In the genomic region with DNA sequence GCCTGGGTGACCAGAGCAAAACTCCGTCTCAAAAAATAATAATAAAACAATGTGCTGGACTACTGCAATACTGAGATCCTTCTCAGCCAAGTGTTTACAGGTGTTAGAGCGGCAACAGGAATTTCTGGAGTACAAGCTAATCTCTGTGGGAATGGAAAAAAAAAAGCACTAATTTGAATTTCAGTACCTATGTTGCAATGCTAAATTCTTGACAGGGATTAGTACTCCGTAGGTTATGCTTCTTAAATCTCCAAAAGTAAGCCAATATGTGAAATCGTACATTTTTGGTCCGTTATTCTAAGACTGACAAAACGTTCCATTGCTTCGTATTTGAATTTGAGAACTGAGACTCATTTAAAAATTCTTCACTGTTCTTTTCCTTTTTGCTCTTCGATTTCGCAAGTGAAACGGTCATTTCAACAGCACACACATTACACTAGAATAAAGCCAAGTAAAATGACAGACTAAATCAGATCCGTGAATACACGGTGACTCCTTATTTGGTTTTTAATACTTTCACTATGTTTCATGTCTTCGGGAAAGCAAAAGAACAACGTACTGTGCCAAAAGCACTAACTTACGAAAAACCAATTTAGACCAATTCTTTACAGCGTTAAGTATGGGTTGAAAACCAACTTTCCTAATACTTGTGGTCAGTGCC, we compare ENCODE assay signal across 1 cellular context.
TF ChIP-seq lines count a peak whose summit lies in the region.

No MANE protein-coding gene starts in this region.

TF ChIP-seq in K562, 482 proteins besides CTCF, POLR2A, EP300 and RAD21 (continued from another document):
- TF ChIP-seq, protein P1, sequence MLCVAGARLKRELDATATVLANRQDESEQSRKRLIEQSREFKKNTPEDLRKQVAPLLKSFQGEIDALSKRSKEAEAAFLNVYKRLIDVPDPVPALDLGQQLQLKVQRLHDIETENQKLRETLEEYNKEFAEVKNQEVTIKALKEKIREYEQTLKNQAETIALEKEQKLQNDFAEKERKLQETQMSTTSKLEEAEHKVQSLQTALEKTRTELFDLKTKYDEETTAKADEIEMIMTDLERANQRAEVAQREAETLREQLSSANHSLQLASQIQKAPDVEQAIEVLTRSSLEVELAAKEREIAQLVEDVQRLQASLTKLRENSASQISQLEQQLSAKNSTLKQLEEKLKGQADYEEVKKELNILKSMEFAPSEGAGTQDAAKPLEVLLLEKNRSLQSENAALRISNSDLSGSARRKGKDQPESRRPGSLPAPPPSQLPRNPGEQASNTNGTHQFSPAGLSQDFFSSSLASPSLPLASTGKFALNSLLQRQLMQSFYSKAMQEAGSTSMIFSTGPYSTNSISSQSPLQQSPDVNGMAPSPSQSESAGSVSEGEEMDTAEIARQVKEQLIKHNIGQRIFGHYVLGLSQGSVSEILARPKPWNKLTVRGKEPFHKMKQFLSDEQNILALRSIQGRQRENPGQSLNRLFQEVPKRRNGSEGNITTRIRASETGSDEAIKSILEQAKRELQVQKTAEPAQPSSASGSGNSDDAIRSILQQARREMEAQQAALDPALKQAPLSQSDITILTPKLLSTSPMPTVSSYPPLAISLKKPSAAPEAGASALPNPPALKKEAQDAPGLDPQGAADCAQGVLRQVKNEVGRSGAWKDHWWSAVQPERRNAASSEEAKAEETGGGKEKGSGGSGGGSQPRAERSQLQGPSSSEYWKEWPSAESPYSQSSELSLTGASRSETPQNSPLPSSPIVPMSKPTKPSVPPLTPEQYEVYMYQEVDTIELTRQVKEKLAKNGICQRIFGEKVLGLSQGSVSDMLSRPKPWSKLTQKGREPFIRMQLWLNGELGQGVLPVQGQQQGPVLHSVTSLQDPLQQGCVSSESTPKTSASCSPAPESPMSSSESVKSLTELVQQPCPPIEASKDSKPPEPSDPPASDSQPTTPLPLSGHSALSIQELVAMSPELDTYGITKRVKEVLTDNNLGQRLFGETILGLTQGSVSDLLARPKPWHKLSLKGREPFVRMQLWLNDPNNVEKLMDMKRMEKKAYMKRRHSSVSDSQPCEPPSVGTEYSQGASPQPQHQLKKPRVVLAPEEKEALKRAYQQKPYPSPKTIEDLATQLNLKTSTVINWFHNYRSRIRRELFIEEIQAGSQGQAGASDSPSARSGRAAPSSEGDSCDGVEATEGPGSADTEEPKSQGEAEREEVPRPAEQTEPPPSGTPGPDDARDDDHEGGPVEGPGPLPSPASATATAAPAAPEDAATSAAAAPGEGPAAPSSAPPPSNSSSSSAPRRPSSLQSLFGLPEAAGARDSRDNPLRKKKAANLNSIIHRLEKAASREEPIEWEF (CRISPR knock-in tag; IDR thresholded peaks at IDR 0.05): no peak
- TF ChIP-seq TFAM (CRISPR knock-in tag; conservative IDR thresholded peaks at IDR 0.05): no peak
- TF ChIP-seq C11orf30 (IDR thresholded peaks at IDR 0.05; ENCODE audit: low read depth): no peak
- no peak for TF ChIP-seq LCOR (CRISPR knock-in tag; IDR thresholded peaks at IDR 0.05)
- TF ChIP-seq, protein P2, sequence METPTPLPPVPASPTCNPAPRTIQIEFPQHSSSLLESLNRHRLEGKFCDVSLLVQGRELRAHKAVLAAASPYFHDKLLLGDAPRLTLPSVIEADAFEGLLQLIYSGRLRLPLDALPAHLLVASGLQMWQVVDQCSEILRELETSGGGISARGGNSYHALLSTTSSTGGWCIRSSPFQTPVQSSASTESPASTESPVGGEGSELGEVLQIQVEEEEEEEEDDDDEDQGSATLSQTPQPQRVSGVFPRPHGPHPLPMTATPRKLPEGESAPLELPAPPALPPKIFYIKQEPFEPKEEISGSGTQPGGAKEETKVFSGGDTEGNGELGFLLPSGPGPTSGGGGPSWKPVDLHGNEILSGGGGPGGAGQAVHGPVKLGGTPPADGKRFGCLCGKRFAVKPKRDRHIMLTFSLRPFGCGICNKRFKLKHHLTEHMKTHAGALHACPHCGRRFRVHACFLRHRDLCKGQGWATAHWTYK (CRISPR knock-in tag; IDR thresholded peaks at IDR 0.05): no peak
- no peak for TF ChIP-seq SP1 (CRISPR knock-in tag; IDR thresholded peaks at IDR 0.05)
- TF ChIP-seq L3MBTL2 (IDR thresholded peaks at IDR 0.05): no peak
- 0 out of 4 replicates have a peak, but pooled peaks of 1 of the 2 experiments have one; percentile 27 for TF ChIP-seq ARNT (IDR thresholded peaks at IDR 0.05)
- TF ChIP-seq ZNF354B (CRISPR knock-in tag; IDR thresholded peaks at IDR 0.05): 0 out of 2 replicates have a peak, but pooled peaks have one; percentile 38
- TF ChIP-seq SLC30A9 (CRISPR knock-in tag; IDR thresholded peaks at IDR 0.05): no peak
- TF ChIP-seq NFATC3 (IDR thresholded peaks at IDR 0.05): no peak
- TF ChIP-seq MECOM (CRISPR knock-in tag; IDR thresholded peaks at IDR 0.05): no peak
- TF ChIP-seq, protein P3, sequence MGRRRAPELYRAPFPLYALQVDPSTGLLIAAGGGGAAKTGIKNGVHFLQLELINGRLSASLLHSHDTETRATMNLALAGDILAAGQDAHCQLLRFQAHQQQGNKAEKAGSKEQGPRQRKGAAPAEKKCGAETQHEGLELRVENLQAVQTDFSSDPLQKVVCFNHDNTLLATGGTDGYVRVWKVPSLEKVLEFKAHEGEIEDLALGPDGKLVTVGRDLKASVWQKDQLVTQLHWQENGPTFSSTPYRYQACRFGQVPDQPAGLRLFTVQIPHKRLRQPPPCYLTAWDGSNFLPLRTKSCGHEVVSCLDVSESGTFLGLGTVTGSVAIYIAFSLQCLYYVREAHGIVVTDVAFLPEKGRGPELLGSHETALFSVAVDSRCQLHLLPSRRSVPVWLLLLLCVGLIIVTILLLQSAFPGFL (CRISPR knock-in tag; IDR thresholded peaks at IDR 0.05): no peak
- TF ChIP-seq, protein P4, sequence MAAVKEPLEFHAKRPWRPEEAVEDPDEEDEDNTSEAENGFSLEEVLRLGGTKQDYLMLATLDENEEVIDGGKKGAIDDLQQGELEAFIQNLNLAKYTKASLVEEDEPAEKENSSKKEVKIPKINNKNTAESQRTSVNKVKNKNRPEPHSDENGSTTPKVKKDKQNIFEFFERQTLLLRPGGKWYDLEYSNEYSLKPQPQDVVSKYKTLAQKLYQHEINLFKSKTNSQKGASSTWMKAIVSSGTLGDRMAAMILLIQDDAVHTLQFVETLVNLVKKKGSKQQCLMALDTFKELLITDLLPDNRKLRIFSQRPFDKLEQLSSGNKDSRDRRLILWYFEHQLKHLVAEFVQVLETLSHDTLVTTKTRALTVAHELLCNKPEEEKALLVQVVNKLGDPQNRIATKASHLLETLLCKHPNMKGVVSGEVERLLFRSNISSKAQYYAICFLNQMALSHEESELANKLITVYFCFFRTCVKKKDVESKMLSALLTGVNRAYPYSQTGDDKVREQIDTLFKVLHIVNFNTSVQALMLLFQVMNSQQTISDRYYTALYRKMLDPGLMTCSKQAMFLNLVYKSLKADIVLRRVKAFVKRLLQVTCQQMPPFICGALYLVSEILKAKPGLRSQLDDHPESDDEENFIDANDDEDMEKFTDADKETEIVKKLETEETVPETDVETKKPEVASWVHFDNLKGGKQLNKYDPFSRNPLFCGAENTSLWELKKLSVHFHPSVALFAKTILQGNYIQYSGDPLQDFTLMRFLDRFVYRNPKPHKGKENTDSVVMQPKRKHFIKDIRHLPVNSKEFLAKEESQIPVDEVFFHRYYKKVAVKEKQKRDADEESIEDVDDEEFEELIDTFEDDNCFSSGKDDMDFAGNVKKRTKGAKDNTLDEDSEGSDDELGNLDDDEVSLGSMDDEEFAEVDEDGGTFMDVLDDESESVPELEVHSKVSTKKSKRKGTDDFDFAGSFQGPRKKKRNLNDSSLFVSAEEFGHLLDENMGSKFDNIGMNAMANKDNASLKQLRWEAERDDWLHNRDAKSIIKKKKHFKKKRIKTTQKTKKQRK (IDR thresholded peaks at IDR 0.05; ENCODE audit: borderline replicate concordance, low read depth, low read length): no peak
- TF ChIP-seq ELF4 (CRISPR knock-in tag; IDR thresholded peaks at IDR 0.05): no peak; the same call in 1 of the 2 replicates
- TF ChIP-seq, protein P5, sequence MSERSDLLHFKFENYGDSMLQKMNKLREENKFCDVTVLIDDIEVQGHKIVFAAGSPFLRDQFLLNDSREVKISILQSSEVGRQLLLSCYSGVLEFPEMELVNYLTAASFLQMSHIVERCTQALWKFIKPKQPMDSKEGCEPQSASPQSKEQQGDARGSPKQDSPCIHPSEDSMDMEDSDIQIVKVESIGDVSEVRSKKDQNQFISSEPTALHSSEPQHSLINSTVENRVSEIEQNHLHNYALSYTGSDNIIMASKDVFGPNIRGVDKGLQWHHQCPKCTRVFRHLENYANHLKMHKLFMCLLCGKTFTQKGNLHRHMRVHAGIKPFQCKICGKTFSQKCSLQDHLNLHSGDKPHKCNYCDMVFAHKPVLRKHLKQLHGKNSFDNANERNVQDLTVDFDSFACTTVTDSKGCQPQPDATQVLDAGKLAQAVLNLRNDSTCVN (CRISPR knock-in tag; IDR thresholded peaks at IDR 0.05): 0 out of 2 replicates have a peak, but pooled peaks have one; percentile 23
- TF ChIP-seq, protein P6, sequence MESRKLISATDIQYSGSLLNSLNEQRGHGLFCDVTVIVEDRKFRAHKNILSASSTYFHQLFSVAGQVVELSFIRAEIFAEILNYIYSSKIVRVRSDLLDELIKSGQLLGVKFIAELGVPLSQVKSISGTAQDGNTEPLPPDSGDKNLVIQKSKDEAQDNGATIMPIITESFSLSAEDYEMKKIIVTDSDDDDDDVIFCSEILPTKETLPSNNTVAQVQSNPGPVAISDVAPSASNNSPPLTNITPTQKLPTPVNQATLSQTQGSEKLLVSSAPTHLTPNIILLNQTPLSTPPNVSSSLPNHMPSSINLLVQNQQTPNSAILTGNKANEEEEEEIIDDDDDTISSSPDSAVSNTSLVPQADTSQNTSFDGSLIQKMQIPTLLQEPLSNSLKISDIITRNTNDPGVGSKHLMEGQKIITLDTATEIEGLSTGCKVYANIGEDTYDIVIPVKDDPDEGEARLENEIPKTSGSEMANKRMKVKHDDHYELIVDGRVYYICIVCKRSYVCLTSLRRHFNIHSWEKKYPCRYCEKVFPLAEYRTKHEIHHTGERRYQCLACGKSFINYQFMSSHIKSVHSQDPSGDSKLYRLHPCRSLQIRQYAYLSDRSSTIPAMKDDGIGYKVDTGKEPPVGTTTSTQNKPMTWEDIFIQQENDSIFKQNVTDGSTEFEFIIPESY (CRISPR knock-in tag; IDR thresholded peaks at IDR 0.05): 0 out of 2 replicates have a peak, but pooled peaks have one; percentile 6
TF ChIP-seq in K562: peak in this region for 8.
